18 cellular contexts compared by ENCODE assay signal in genomic region chr2:181924336-181924735, GRCh38.
"Had no signal": no experiment of that assay in that cellular context is flagged by ENCODE, and none has a peak within 500 bp of the region (broad histone marks: within the 10 kb centered on the region; RNA-seq: fewer than 3 reads in every experiment).

No MANE protein-coding gene starts in this region.

- H3K27me3 ChIP-seq: adrenal gland, ascending aorta, dorsolateral prefrontal cortex, esophagus squamous epithelium, gastrocnemius medialis, sigmoid colon, testis, uterus had no signal

- H3K9me3 ChIP-seq: adrenal gland, ascending aorta, esophagus squamous epithelium, gastrocnemius medialis, sigmoid colon, testis, uterus had no signal

- ATAC-seq: activated CD8-positive, alpha-beta T cell treated with anti-CD3 and anti-CD28 coated beads, Interleukin-2, amount 10 ng/mL, durations not matched to agents 7 days and 5 days; effector memory CD8-positive, alpha-beta T cell; gastrocnemius medialis had no signal

- H3K4me1 ChIP-seq: adrenal gland, gastrocnemius medialis, testis, uterus had no signal

- H3K36me3 ChIP-seq: uterus had no signal

- H3K4me3 ChIP-seq: adrenal gland, ascending aorta, dorsolateral prefrontal cortex, esophagus squamous epithelium, gastrocnemius medialis, sigmoid colon, testis, uterus had no signal

- H3K27ac ChIP-seq: adrenal gland, ascending aorta, esophagus squamous epithelium, gastrocnemius medialis, sigmoid colon, testis, uterus had no signal

- DNase-seq: activated CD4-positive, alpha-beta T cell treated with anti-CD3 and anti-CD28 coated beads for 1 hour; activated CD4-positive, alpha-beta T cell treated with anti-CD3 and anti-CD28 coated beads, Interleukin-2, amount 50 U/mL, for 1 hour; activated CD8-positive, alpha-beta T cell treated with anti-CD3 and anti-CD28 coated beads, Interleukin-2, amount 10 ng/mL, durations not matched to agents 7 days and 5 days; activated gamma-delta T cell treated with Interleukin-2 at 50 U/mL for 16 hours; adrenal gland; central memory CD4-positive, alpha-beta T cell; dorsolateral prefrontal cortex; effector memory CD8-positive, alpha-beta T cell; esophagus squamous epithelium; gastrocnemius medialis; nucleus accumbens; sigmoid colon; stimulated activated CD4-positive, alpha-beta T cell treated with anti-CD3 and anti-CD28 coated beads, Interleukin-4, amount 100 ng/mL, for 1 hour; stimulated activated naive CD4-positive, alpha-beta T cell; testis; trophoblast cell; uterus had no signal
